8 cellular contexts compared by ENCODE assay signal in genomic region chr10:58299580-58299979, GRCh38. TPM values are rescaled to one million over a fixed set of nuclear protein-coding genes. Genes with fewer than 3 reads are reported as not detected.
DNase-seq lines count a peak whose midpoint lies in the region; ATAC-seq and TF ChIP-seq lines count a peak whose summit lies in the region.

No MANE protein-coding gene starts in this region.

- H3K79me2 ChIP-seq in smooth muscle cell (ENCODE audit: low read depth), result no peaks in the 10 kb centered on the region

- 12% methylated on average over 4 of the region's 4 CpGs for WGBS in right cardiac atrium
- WGBS in smooth muscle cell (ENCODE audit: low lambda C conversion rate), result 6% methylated on average over 4 of the region's 4 CpGs

- H3K4me1 ChIP-seq in adipocyte (ENCODE audit: control insufficient read depth, insufficient read depth, low read length), result no peaks in the 10 kb centered on the region
- H3K4me1 ChIP-seq in right cardiac atrium (ENCODE audit: control insufficient read depth, insufficient read depth, low read length), result no peaks in the 10 kb centered on the region
- no peaks in the 10 kb centered on the region for H3K4me1 ChIP-seq in smooth muscle cell (ENCODE audit: low read depth)

- H3K9me3 ChIP-seq in adipocyte (ENCODE audit: control insufficient read depth, low read length) (no peaks in the 10 kb centered on the region), right cardiac atrium (ENCODE audit: control insufficient read depth, low read length) (no peaks in the 10 kb centered on the region), smooth muscle cell (replicated peaks; ENCODE audit: low read depth) (no peaks in the 10 kb centered on the region)

- no peak overlapping the region for H3K9ac ChIP-seq in adipocyte (ENCODE audit: low read length)
- no peak overlapping the region for H3K9ac ChIP-seq in smooth muscle cell (ENCODE audit: low read depth)

- TF ChIP-seq CTCF in smooth muscle cell (IDR thresholded peaks at IDR 0.05; ENCODE audit: borderline replicate concordance, insufficient read depth, poor library complexity, severe bottlenecking), result peak; percentile 77

- H3F3A ChIP-seq in smooth muscle cell (ENCODE audit: low read depth), result no peaks in the 10 kb centered on the region

- H3K36me3 ChIP-seq in adipocyte (ENCODE audit: control insufficient read depth, insufficient read depth, low read length, severe bottlenecking) (no peaks in the 10 kb centered on the region), smooth muscle cell (ENCODE audit: low read depth) (no peaks in the 10 kb centered on the region)

- DNase-seq in GF-D8 (lab: John Stamatoyannopoulos, UW) (peak; percentile 58), SW480 (ENCODE audit: low spot score) (peak; percentile 57), adipocyte (ENCODE audit: low read depth) (peak; percentile 82), right cardiac atrium (peak in 2 of 3 donors; percentile 28 to 55), smooth muscle cell (lab: John Stamatoyannopoulos, UW; ENCODE audit: unreplicated experiment) (no peak), occipital lobe (lab: John Stamatoyannopoulos, UW) (no peak)
- peak; percentile 51 for DNase-seq in Jurkat, Clone E6-1 (ENCODE audit: low read depth, low spot score)

- ATAC-seq in GM21576 (IDR thresholded peaks at IDR 0.05; ENCODE audit: unreplicated experiment), result peak; percentile 89
- ATAC-seq in right cardiac atrium, result peak; percentile 71 to 79

- H3K27ac ChIP-seq in right cardiac atrium (ENCODE audit: low read length), result no peak overlapping the region
- no peak overlapping the region for H3K27ac ChIP-seq in smooth muscle cell (ENCODE audit: low read depth)

- H3K4me2 ChIP-seq in smooth muscle cell, result no peak overlapping the region

- no peaks in the 10 kb centered on the region for H3K27me3 ChIP-seq in adipocyte (replicated peaks; ENCODE audit: control insufficient read depth, insufficient read depth, low read length)
- H3K27me3 ChIP-seq in right cardiac atrium (ENCODE audit: control insufficient read depth, insufficient read depth), result no peaks in the 10 kb centered on the region
- H3K27me3 ChIP-seq in smooth muscle cell (ENCODE audit: low read depth), result peaks cover 10% of the 10 kb centered on the region

- H4K20me1 ChIP-seq in smooth muscle cell (ENCODE audit: low read depth), result no peaks in the 10 kb centered on the region

- H3K4me3 ChIP-seq in Jurkat, Clone E6-1 (ENCODE audit: low read length), result no peak overlapping the region
- H3K4me3 ChIP-seq in adipocyte (ENCODE audit: low read length), result no peak overlapping the region
- no peak overlapping the region for H3K4me3 ChIP-seq in right cardiac atrium (ENCODE audit: low read length)
- no peak overlapping the region for H3K4me3 ChIP-seq in smooth muscle cell

- peak overlapping the region; percentile 35 for H2AFZ ChIP-seq in smooth muscle cell (ENCODE audit: low read depth)

- intact Hi-C loops in right cardiac atrium (cut with DNase I), result loop anchor here in 1 of 4 donors (10.0 kb wide), 1 partner anchor 125 kb away; no protein-coding TSS in a partner anchor

RNA-seq across cellular contexts. Expression of gene CISD1, which starts 30.6 kb away (rescaled TPM):
- polyA plus RNA-seq in Jurkat, Clone E6-1 (2012; ENCODE audit: insufficient read depth, insufficient read length), result 103 TPM
- total RNA-seq in right cardiac atrium (100 to 1,000 TPM; 119 to 159 (median 137) TPM), smooth muscle cell (14.2 and 14.4 TPM in 2 replicates), occipital lobe (20.9 TPM)
- polyA plus RNA-seq in right cardiac atrium (100 TPM), smooth muscle cell (37.4 and 55.4 TPM in 2 replicates)

RNA-seq across cellular contexts. Expression of gene IPMK, which starts 31.9 kb away (rescaled TPM):
- polyA plus RNA-seq in Jurkat, Clone E6-1 (2012; ENCODE audit: insufficient read depth, insufficient read length), result 2.8 TPM
- total RNA-seq in right cardiac atrium (1 to 10 TPM; 2.1 to 2.6 (median 2.3) TPM), smooth muscle cell (9.2 and 12.1 TPM in 2 replicates), occipital lobe (40.4 TPM)
- polyA plus RNA-seq in right cardiac atrium (1.2 TPM), smooth muscle cell (1.9 TPM in 2 replicates)

RNA-seq across cellular contexts. Expression of gene UBE2D1, which starts 35.2 kb away (rescaled TPM):
- 16.1 TPM for polyA plus RNA-seq in Jurkat, Clone E6-1 (2012; ENCODE audit: insufficient read depth, insufficient read length)
- total RNA-seq in right cardiac atrium, result 10 to 100 TPM; 28.0 to 40.3 (median 33.1) TPM
- 37.0 TPM for polyA plus RNA-seq in right cardiac atrium
- total RNA-seq in smooth muscle cell, result 24.5 and 31.3 TPM in 2 replicates
- 19.0 and 19.2 TPM in 2 replicates for polyA plus RNA-seq in smooth muscle cell
- total RNA-seq in occipital lobe, result 60.4 TPM

Comparison
In these comparisons a context has a peak if more than half of its experiments do, and no peak if none do; other contexts are left out.
1. DNase-seq: peak in GF-D8 (single experiment), Jurkat, Clone E6-1 (single experiment), SW480 (single experiment), adipocyte (single experiment) and right cardiac atrium (2 of 3); none in smooth muscle cell (single experiment) and occipital lobe (single experiment).